Comparison of ENCODE assay signal across 1 cellular context in genomic region chr16:4015275-4015990, GRCh38.
TF ChIP-seq lines count a peak whose summit lies in the region.

No MANE protein-coding gene starts in this region.

TF ChIP-seq in SK-N-SH, 30 proteins besides CTCF, POLR2A, EP300 and RAD21 (continued from another document):
- TF ChIP-seq, protein P1, sequence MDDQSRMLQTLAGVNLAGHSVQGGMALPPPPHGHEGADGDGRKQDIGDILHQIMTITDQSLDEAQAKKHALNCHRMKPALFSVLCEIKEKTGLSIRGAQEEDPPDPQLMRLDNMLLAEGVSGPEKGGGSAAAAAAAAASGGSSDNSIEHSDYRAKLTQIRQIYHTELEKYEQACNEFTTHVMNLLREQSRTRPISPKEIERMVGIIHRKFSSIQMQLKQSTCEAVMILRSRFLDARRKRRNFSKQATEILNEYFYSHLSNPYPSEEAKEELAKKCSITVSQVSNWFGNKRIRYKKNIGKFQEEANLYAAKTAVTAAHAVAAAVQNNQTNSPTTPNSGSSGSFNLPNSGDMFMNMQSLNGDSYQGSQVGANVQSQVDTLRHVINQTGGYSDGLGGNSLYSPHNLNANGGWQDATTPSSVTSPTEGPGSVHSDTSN (IDR thresholded peaks at IDR 0.05) = no peak
- TF ChIP-seq, protein P2, sequence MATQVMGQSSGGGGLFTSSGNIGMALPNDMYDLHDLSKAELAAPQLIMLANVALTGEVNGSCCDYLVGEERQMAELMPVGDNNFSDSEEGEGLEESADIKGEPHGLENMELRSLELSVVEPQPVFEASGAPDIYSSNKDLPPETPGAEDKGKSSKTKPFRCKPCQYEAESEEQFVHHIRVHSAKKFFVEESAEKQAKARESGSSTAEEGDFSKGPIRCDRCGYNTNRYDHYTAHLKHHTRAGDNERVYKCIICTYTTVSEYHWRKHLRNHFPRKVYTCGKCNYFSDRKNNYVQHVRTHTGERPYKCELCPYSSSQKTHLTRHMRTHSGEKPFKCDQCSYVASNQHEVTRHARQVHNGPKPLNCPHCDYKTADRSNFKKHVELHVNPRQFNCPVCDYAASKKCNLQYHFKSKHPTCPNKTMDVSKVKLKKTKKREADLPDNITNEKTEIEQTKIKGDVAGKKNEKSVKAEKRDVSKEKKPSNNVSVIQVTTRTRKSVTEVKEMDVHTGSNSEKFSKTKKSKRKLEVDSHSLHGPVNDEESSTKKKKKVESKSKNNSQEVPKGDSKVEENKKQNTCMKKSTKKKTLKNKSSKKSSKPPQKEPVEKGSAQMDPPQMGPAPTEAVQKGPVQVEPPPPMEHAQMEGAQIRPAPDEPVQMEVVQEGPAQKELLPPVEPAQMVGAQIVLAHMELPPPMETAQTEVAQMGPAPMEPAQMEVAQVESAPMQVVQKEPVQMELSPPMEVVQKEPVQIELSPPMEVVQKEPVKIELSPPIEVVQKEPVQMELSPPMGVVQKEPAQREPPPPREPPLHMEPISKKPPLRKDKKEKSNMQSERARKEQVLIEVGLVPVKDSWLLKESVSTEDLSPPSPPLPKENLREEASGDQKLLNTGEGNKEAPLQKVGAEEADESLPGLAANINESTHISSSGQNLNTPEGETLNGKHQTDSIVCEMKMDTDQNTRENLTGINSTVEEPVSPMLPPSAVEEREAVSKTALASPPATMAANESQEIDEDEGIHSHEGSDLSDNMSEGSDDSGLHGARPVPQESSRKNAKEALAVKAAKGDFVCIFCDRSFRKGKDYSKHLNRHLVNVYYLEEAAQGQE (IDR thresholded peaks at IDR 0.05; ENCODE audit: low read depth, low read length) = no peak
- no peak for TF ChIP-seq POLR2AphosphoS5 (IDR thresholded peaks at IDR 0.05; ENCODE audit: low read depth, low read length)
- TF ChIP-seq FOXJ3 (CRISPR knock-in tag; IDR thresholded peaks at IDR 0.05) = no peak
- no peak for TF ChIP-seq TCF12 (IDR thresholded peaks at IDR 0.05)
- TF ChIP-seq SMC3 (IDR thresholded peaks at IDR 0.05; ENCODE audit: low read depth, low read length) = no peak
- TF ChIP-seq MEF2A (IDR thresholded peaks at IDR 0.05; ENCODE audit: borderline replicate concordance, low read depth) = no peak
- TF ChIP-seq MXI1 (IDR thresholded peaks at IDR 0.05; ENCODE audit: low read depth, low read length) = no peak
